18 cellular contexts compared by ENCODE assay signal in the genomic region with DNA sequence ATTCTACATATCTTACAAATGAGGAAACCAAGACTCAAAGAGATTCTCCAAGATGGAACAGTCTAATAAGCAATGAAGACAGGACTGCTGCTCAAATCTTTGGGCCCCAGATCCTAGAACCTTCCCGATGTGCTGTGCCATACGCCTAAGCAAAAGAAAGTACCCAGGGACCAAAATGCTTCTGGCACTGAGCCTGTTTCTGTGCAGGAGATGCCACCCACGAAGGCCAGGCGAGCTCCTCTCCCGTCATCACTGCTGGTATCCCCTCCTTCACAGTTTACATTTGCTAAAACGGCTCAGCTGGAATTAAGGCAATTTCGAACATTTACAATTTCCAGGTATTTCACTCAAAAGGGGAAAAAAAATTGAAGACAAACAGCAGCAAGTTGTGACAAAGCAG.
"Had no signal": no experiment of that assay in that cellular context is flagged by ENCODE, and none has a peak within 500 bp of the region (broad histone marks: within the 10 kb centered on the region; RNA-seq: fewer than 3 reads in every experiment).

No MANE protein-coding gene starts in this region.

- ATAC-seq: K562, SK-N-SH treated with all-trans-retinoic acid at 6 μM for 48 hours had no signal

- H3K4me3 ChIP-seq: K562 had no signal

- DNase-seq: Kasumi-1, MM.1S, NCI-H1092 treated with DMSO at 0.1 percent for 48 hours, NCI-H1436, NCI-H187, NCI-H2029, NCI-H2171 treated with DMSO at 0.1 percent for 48 hours, NCI-H2227 treated with DMSO at 0.1 percent for 48 hours, NCI-H524, NCI-H526 treated with DMSO at 0.1 percent for 48 hours, NCI-H774, Right ventricle myocardium superior, RPMI8226, SIG-M5 had no signal

- H3K27ac ChIP-seq: HL-60, KMS-11 had no signal
